ENCODE assay signal across 1 cellular context in genomic region chr7:143259765-143260164, GRCh38.
TF ChIP-seq lines count a peak whose summit lies in the region.

No MANE protein-coding gene starts in this region.

TF ChIP-seq in K562, 482 proteins besides CTCF, POLR2A, EP300 and RAD21 (continued from another document):
- TF ChIP-seq CTCFL (IDR thresholded peaks at IDR 0.05; ENCODE audit: borderline replicate concordance, insufficient read depth, low read depth, low read length, poor library complexity, severe bottlenecking) (no peak), DNMT1 (IDR thresholded peaks at IDR 0.05) (no peak), FOSL1 (tag; conservative IDR thresholded peaks at IDR 0.05) (peak; percentile 33; the same call in 1 of the 2 replicates), NFE2 (IDR thresholded peaks at IDR 0.05; ENCODE audit: low read depth) (0 out of 2 replicates have a peak, but pooled peaks have one; percentile 30), ATF1 (CRISPR knock-in tag; IDR thresholded peaks at IDR 0.05) (no peak), ATF1 (tag; IDR thresholded peaks at IDR 0.05) (no peak), JUND (IDR thresholded peaks at IDR 0.05; ENCODE audit: borderline replicate concordance, low read depth, low read length) (peak; percentile 67; the same call in 1 of the 2 replicates), JUND (tag; IDR thresholded peaks at IDR 0.05; ENCODE audit: borderline replicate concordance, low read depth, low read length) (peak; percentile 72; the same call in 2 of the 3 replicates), C11orf30 (IDR thresholded peaks at IDR 0.05; ENCODE audit: low read depth) (peak; percentile 27), PCBP1 (IDR thresholded peaks at IDR 0.05; ENCODE audit: low read depth, low read length, poor library complexity, severe bottlenecking) (no peak), TSC22D4 (tag; IDR thresholded peaks at IDR 0.05) (no peak), GABPB1 (CRISPR knock-in tag; IDR thresholded peaks at IDR 0.05) (no peak), SMAD2 (IDR thresholded peaks at IDR 0.05; ENCODE audit: low read depth, low read length) (no peak), PREB (CRISPR knock-in tag; IDR thresholded peaks at IDR 0.05) (no peak)
